ENCODE assay signal across 10 cellular contexts in the genomic region with DNA sequence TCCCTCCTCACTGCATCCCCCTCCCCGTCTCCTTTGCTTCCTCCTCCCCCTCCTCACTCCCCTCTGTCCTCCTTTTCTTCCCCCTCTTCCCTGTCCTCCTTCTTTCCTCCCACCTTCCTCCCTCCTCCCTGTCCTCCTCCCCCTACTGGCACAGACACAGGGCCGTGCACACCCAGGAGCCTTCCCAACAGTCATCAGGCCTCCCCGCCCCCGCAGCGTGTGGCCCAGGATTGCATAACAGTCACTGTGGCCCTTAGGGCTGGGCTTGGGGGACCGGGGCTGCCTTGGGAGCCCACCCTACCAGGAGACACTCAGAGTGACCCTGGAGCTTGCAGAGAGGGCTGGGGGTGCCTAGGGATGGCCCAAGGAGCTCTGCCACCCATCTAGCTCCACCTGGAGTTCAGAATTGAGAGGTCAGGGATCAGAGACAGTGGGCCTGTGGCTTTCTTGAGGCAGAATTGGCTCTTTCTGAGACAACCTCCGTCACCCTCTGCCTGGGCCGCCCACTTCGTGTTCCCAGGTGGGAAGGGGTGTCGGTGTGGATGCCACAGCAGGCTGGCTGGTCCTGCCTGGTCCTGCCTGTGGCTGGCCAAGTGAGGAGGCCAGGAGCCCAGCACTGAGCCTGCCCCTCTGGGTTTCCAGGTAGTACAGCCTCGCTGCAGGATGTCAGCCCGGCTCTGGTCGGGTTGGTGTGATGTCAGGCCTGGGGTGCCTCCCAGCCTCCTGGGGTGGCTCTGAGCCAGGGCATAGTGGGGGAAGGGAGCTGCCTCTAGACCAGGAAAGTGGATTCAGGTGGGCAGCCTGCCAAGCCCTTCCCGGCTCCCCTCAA. TPM values are rescaled to one million over a fixed set of nuclear protein-coding genes. Genes with fewer than 3 reads are reported as not detected.
DNase-seq lines count a peak whose midpoint lies in the region; ATAC-seq, FAIRE-seq and TF ChIP-seq lines count a peak whose summit lies in the region.
"Had no signal": no experiment of that assay in that cellular context is flagged by ENCODE, and none has a peak within 500 bp of the region (broad histone marks: within the 10 kb centered on the region; RNA-seq: fewer than 3 reads in every experiment).

No MANE protein-coding gene starts in this region.

- H3K9me3 ChIP-seq in K562 (replicated peaks; ENCODE audit: control insufficient read depth, insufficient read depth, low read depth, low read length) = no peaks in the 10 kb centered on the region

- H3K79me2 ChIP-seq in K562 (ENCODE audit: control insufficient read depth, insufficient read depth, low read length) = peaks cover 26% of the 10 kb centered on the region

- H3K4me3 ChIP-seq in K562 = peak overlapping the region; percentile 47
- H3K4me3 ChIP-seq: cardiac muscle cell had no signal

- peak; percentile 74 for FAIRE-seq in K562 (lab: Jason Lieb, UNC)
- FAIRE-seq: G401.6 had no signal

- peak overlapping the region; percentile 86 for H3K27ac ChIP-seq in K562 (ENCODE audit: extremely low read depth, low read depth, low read length)

- 15% methylated on average over 13 of the region's 14 CpGs for WGBS in K562 (ENCODE audit: insufficient coverage, low coverage, missing lambda C conversion rate)

- peak in 1 of 2 experiments; percentile 9; a peak in 1 of 4 replicates for TF ChIP-seq RAD21 in K562 (CRISPR knock-in tag; conservative IDR thresholded peaks at IDR 0.05 in 1 of 2, IDR thresholded peaks at IDR 0.05 in 1 of 2)

- no peak for TF ChIP-seq POLR2A in K562 (conservative IDR thresholded peaks at IDR 0.05)

- 0 out of 3 replicates have a peak, but pooled peaks have one; percentile 4 for TF ChIP-seq CTCF in GM12872 (IDR thresholded peaks at IDR 0.05; ENCODE audit: insufficient read depth, low read depth, low read length)
- peak in 2 of 3 experiments; percentile 20 to 27; a peak in 2 of 6 replicates for TF ChIP-seq CTCF in K562 (IDR thresholded peaks at IDR 0.05 in 2 of 3, conservative IDR thresholded peaks at IDR 0.05 in 1 of 3; ENCODE audit: insufficient read depth in 2 of 3, low read depth in 1 of 3, low read length in 3 of 3)

- CTCF ChIA-PET in K562 (lab: Yijun Ruan, JAX; ENCODE audit: low intra/inter-chr PET ratio) = interaction anchor here (0.7 kb wide), 1 partner anchor 78 kb away, joined by 3 read pairs; no protein-coding TSS in a partner anchor

- H3K36me3 ChIP-seq in K562 (ENCODE audit: control insufficient read depth, insufficient read depth, low read length) = peaks cover 13% of the 10 kb centered on the region; the same call in 1 of the 3 replicates
- H3K36me3 ChIP-seq: cardiac muscle cell had no signal

- no TSS peak for BruUV-seq in K562 (replicated peaks; lab: Mats Ljungman, UMichigan)

- H3K9me3 Mint-ChIP-seq in naive B cell = no peaks in the 10 kb centered on the region
- no peaks in the 10 kb centered on the region for H3K9me3 Mint-ChIP-seq in activated CD4-positive, alpha-beta T cell treated with anti-CD3 and anti-CD28 coated beads, Interleukin-2, amount 10 ng/mL, durations not matched to agents 24 days and 14 days

- H3K27me3 Mint-ChIP-seq in naive B cell = no peaks in the 10 kb centered on the region
- H3K27me3 Mint-ChIP-seq in activated CD4-positive, alpha-beta T cell treated with anti-CD3 and anti-CD28 coated beads, Interleukin-2, amount 10 ng/mL, durations not matched to agents 24 days and 14 days = no peaks in the 10 kb centered on the region

- H3K4me2 ChIP-seq in K562 (ENCODE audit: insufficient read depth, low read length) = peak overlapping the region; percentile 76

- DNase-seq in K562 (ENCODE audit: extremely low read depth in 1 of 4, low spot score in 3 of 4) = peak; percentile 65 to 82 (median 79)
- no peak for DNase-seq in naive B cell
- DNase-seq in activated CD4-positive, alpha-beta T cell treated with anti-CD3 and anti-CD28 coated beads, Interleukin-2, amount 10 ng/mL, durations not matched to agents 24 days and 14 days = no peak
- DNase-seq in SHP77 (lab: John Stamatoyannopoulos, UW) = no peak
- DNase-seq in T-helper 2 cell = no peak
- no peak for DNase-seq in cerebellar nuclear complex (lab: John Stamatoyannopoulos, UW)

- no peaks in the 10 kb centered on the region for H4K20me1 ChIP-seq in K562 (replicated peaks; ENCODE audit: control insufficient read depth, insufficient read depth, low read length)

- in situ Hi-C loops in K562 (cut with MboI) = no loop called here

- peaks cover 0 to 10% of the 10 kb centered on the region in 2 donors for H3K36me3 Mint-ChIP-seq in naive B cell
- H3K36me3 Mint-ChIP-seq in activated CD4-positive, alpha-beta T cell treated with anti-CD3 and anti-CD28 coated beads, Interleukin-2, amount 10 ng/mL, durations not matched to agents 24 days and 14 days (ENCODE audit: low read depth) = no peaks in the 10 kb centered on the region

- ATAC-seq in HG03175 (IDR thresholded peaks at IDR 0.05; ENCODE audit: unreplicated experiment) = peak; percentile 43
- ATAC-seq in K562 = peak; percentile 51
- peak; percentile 12 to 15 for ATAC-seq in naive B cell (ENCODE audit: low read depth in 2 of 2)

- POLR2A ChIA-PET in K562 (lab: Yijun Ruan, JAX) = interaction anchor here (0.6 to 1.3 kb wide), 11 partner anchors 8 to 1446 kb away, joined by 3 read pairs; no protein-coding TSS in a partner anchor

- no peaks in the 10 kb centered on the region for H3K27me3 ChIP-seq in K562 (ENCODE audit: control insufficient read depth in 2 of 2, insufficient read depth in 2 of 2, low read length in 2 of 2)
- H3K27me3 ChIP-seq: cardiac muscle cell had no signal

- TF ChIP-seq EP300 in K562 (IDR thresholded peaks at IDR 0.05; ENCODE audit: low read length) = peak; percentile 31; the same call in 1 of the 2 replicates

- H3K4me3 Mint-ChIP-seq in naive B cell = peak overlapping the region in 1 of 8 donors; percentile 96
- no peak overlapping the region for H3K4me3 Mint-ChIP-seq in activated CD4-positive, alpha-beta T cell treated with anti-CD3 and anti-CD28 coated beads, Interleukin-2, amount 10 ng/mL, durations not matched to agents 24 days and 14 days

- intact Hi-C loops in K562 (cut with micrococcal nuclease) = loop anchor here (10.0 kb wide), 1 partner anchor 238 kb away; no protein-coding TSS in a partner anchor
- intact Hi-C loops in activated CD4-positive, alpha-beta T cell treated with anti-CD3 and anti-CD28 coated beads, Interleukin-2, amount 10 ng/mL, durations not matched to agents 24 days and 14 days (cut with micrococcal nuclease) = no loop called here

- peak overlapping the region in 3 of 6 donors; percentile 59 to 100 (median 84) for H3K27ac Mint-ChIP-seq in naive B cell
- H3K27ac Mint-ChIP-seq in activated CD4-positive, alpha-beta T cell treated with anti-CD3 and anti-CD28 coated beads, Interleukin-2, amount 10 ng/mL, durations not matched to agents 24 days and 14 days = no peak overlapping the region

- H2AFZ ChIP-seq in K562 (ENCODE audit: low read depth, low read length) = peak overlapping the region; percentile 68

- peak overlapping the region; percentile 82 to 93 for H3K9ac ChIP-seq in K562 (ENCODE audit: insufficient read depth in 1 of 2, low read depth in 2 of 2, low read length in 2 of 2)

- no peaks in the 10 kb centered on the region for H3K9me1 ChIP-seq in K562 (ENCODE audit: control insufficient read depth, insufficient read depth, low read length)

- peaks cover 41 to 51% (median 51%) of the 10 kb centered on the region in 3 donors for H3K4me1 Mint-ChIP-seq in naive B cell
- H3K4me1 Mint-ChIP-seq in activated CD4-positive, alpha-beta T cell treated with anti-CD3 and anti-CD28 coated beads, Interleukin-2, amount 10 ng/mL, durations not matched to agents 24 days and 14 days = peaks cover 9% of the 10 kb centered on the region

- peaks cover 37 to 51% of the 10 kb centered on the region in 2 experiments for H3K4me1 ChIP-seq in K562 (replicated peaks in 1 of 2; ENCODE audit: control insufficient read depth in 2 of 2, insufficient read depth in 2 of 2, low read length in 2 of 2)

RNA-seq across cellular contexts. Expression of gene SPI1, which starts 1.6 kb away (rescaled TPM):
- 12.0 and 16.1 TPM in 2 replicates for total RNA-seq in K562 (2011; cell fraction: chromatin; rRNA removed; ENCODE audit: low replicate concordance)
- 11.0 and 11.2 TPM in 2 replicates for total RNA-seq in K562 (2011; cell fraction: nucleolus; rRNA removed)
- 18.0 and 31.5 TPM in 2 replicates for total RNA-seq in K562 (2011; cell fraction: nucleoplasm; rRNA removed)
- 23.4 and 32.6 TPM in 2 replicates for total RNA-seq in K562 (2014; rRNA removed)
- total RNA-seq in K562 (2014; rRNA removed; fragmentation: Illumina TruSeq; extraction: Trizol) = 2.8 and 3.2 TPM in 2 replicates
- total RNA-seq in K562 (2015; rRNA removed; fragmentation: Illumina TruSeq; extraction: Trizol) = 10.3 and 12.5 TPM in 2 replicates
- total RNA-seq in K562 (2021) = 30.7 and 33.7 TPM in 2 replicates
- polyA plus RNA-seq in K562 (2011; rRNA removed) = 8.6 and 28.6 TPM in 2 replicates
- 28.0 and 35.1 TPM in 2 replicates for polyA plus RNA-seq in K562 (2011; cell fraction: cytosol; rRNA removed)
- polyA plus RNA-seq in K562 (2011; cell fraction: nucleus; rRNA removed) = 24.3 and 25.6 TPM in 2 replicates
- 20.6 and 54.3 TPM in 2 replicates for polyA plus RNA-seq in K562 (2012)
- polyA plus RNA-seq in K562 (2014; fragmentation: Illumina TruSeq; extraction: Trizol) = 16.0 and 32.1 TPM in 2 replicates
- polyA plus RNA-seq in K562 (2014; fragmentation: Nextera tagmentation; extraction: Ambion mirVana) = under 1 TPM; 0.10 to 0.11 TPM
- 16.2 and 21.9 TPM in 2 replicates for polyA plus RNA-seq in K562 (2014; rRNA removed)
- polyA minus RNA-seq in K562 (2011; rRNA and poly(A)+ RNA removed) = 21.0 and 25.6 TPM in 2 replicates
- polyA minus RNA-seq in K562 (2011; cell fraction: cytosol; rRNA and poly(A)+ RNA removed) = 22.7 and 32.9 TPM in 2 replicates
- 6.5 and 12.0 TPM in 2 replicates for polyA minus RNA-seq in K562 (2011; cell fraction: nucleus; rRNA and poly(A)+ RNA removed)
- polyA plus RNA-seq in naive B cell (ENCODE audit: low read depth in 6 of 6) = 10 to 100 TPM; 42.8 to 74.6 (median 51.7) TPM
- total RNA-seq in activated CD4-positive, alpha-beta T cell treated with anti-CD3 and anti-CD28 coated beads, Interleukin-2, amount 10 ng/mL, durations not matched to agents 24 days and 14 days = not detected in 2 replicates
- total RNA-seq: cardiac muscle cell had no signal

RNA-seq across cellular contexts. Expression of gene MYBPC3, which starts 24.3 kb away (rescaled TPM):
- 0.12 TPM in 1 of 2 replicates, not detected in the other for total RNA-seq in K562 (2011; cell fraction: chromatin; rRNA removed; ENCODE audit: low replicate concordance)
- 0.13 TPM in 1 of 2 replicates, not detected in the other for total RNA-seq in K562 (2011; cell fraction: nucleolus; rRNA removed)
- 0.07 TPM in 1 of 2 replicates, not detected in the other for total RNA-seq in K562 (2011; cell fraction: nucleoplasm; rRNA removed)
- total RNA-seq in K562 (2014; rRNA removed) (not detected in 2 replicates), K562 (2014; rRNA removed; fragmentation: Illumina TruSeq; extraction: Trizol) (not detected in 2 replicates), K562 (2015; rRNA removed; fragmentation: Illumina TruSeq; extraction: Trizol) (not detected in 2 replicates), K562 (2021) (not detected in 2 replicates)
- polyA plus RNA-seq in K562 (2011; rRNA removed) (0.07 TPM in 1 of 2 replicates, not detected in the other), K562 (2014; fragmentation: Illumina TruSeq; extraction: Trizol) (not detected in 2 replicates), K562 (2014; fragmentation: Nextera tagmentation; extraction: Ambion mirVana) (not detected), K562 (2014; rRNA removed) (0.01 TPM in 1 of 2 replicates, not detected in the other), naive B cell (ENCODE audit: low read depth in 6 of 6) (not detected)
- polyA plus RNA-seq in K562 (2011; cell fraction: cytosol; rRNA removed) = 0.03 and 0.04 TPM in 2 replicates
- 0.13 and 0.31 TPM in 2 replicates for polyA plus RNA-seq in K562 (2011; cell fraction: nucleus; rRNA removed)
- 0.06 TPM in 1 of 2 replicates, not detected in the other for polyA plus RNA-seq in K562 (2012)
- polyA minus RNA-seq in K562 (2011; rRNA and poly(A)+ RNA removed) = not detected in 2 replicates
- polyA minus RNA-seq in K562 (2011; cell fraction: cytosol; rRNA and poly(A)+ RNA removed) = not detected in 2 replicates
- not detected in 2 replicates for polyA minus RNA-seq in K562 (2011; cell fraction: nucleus; rRNA and poly(A)+ RNA removed)
- total RNA-seq in activated CD4-positive, alpha-beta T cell treated with anti-CD3 and anti-CD28 coated beads, Interleukin-2, amount 10 ng/mL, durations not matched to agents 24 days and 14 days = not detected in 2 replicates

RNA-seq across cellular contexts. Expression of gene SLC39A13, which starts 31.6 kb away (rescaled TPM):
- total RNA-seq in K562 (2011; cell fraction: chromatin; rRNA removed; ENCODE audit: low replicate concordance) = 14.7 and 58.9 TPM in 2 replicates
- total RNA-seq in K562 (2011; cell fraction: nucleolus; rRNA removed) = 52.1 and 58.4 TPM in 2 replicates
- total RNA-seq in K562 (2011; cell fraction: nucleoplasm; rRNA removed) = 29.8 and 30.5 TPM in 2 replicates
- total RNA-seq in K562 (2014; rRNA removed) = 9.5 and 14.0 TPM in 2 replicates
- 0.61 and 1.3 TPM in 2 replicates for total RNA-seq in K562 (2014; rRNA removed; fragmentation: Illumina TruSeq; extraction: Trizol)
- 3.2 TPM in 2 replicates for total RNA-seq in K562 (2015; rRNA removed; fragmentation: Illumina TruSeq; extraction: Trizol)
- total RNA-seq in K562 (2021) = 10.9 TPM in 2 replicates
- polyA plus RNA-seq in K562 (2011; rRNA removed) = 6.7 and 10.2 TPM in 2 replicates
- 11.1 and 20.7 TPM in 2 replicates for polyA plus RNA-seq in K562 (2011; cell fraction: cytosol; rRNA removed)
- 75.5 and 90.8 TPM in 2 replicates for polyA plus RNA-seq in K562 (2011; cell fraction: nucleus; rRNA removed)
- 7.4 and 23.7 TPM in 2 replicates for polyA plus RNA-seq in K562 (2012)
- 2.8 and 7.3 TPM in 2 replicates for polyA plus RNA-seq in K562 (2014; fragmentation: Illumina TruSeq; extraction: Trizol)
- polyA plus RNA-seq in K562 (2014; fragmentation: Nextera tagmentation; extraction: Ambion mirVana) = under 1 TPM; 0.17 to 0.24 TPM
- polyA plus RNA-seq in K562 (2014; rRNA removed) = 14.4 and 15.9 TPM in 2 replicates
- polyA minus RNA-seq in K562 (2011; rRNA and poly(A)+ RNA removed) = 1.3 and 1.6 TPM in 2 replicates
- polyA minus RNA-seq in K562 (2011; cell fraction: cytosol; rRNA and poly(A)+ RNA removed) = 3.2 and 7.4 TPM in 2 replicates
- polyA minus RNA-seq in K562 (2011; cell fraction: nucleus; rRNA and poly(A)+ RNA removed) = 10.1 and 12.0 TPM in 2 replicates
- 10 to 100 TPM in 5 of 6 donors, 1 to 10 TPM in 1; 7.5 to 21.9 (median 17.2) TPM for polyA plus RNA-seq in naive B cell (ENCODE audit: low read depth in 6 of 6)
- total RNA-seq in activated CD4-positive, alpha-beta T cell treated with anti-CD3 and anti-CD28 coated beads, Interleukin-2, amount 10 ng/mL, durations not matched to agents 24 days and 14 days = 13.2 and 13.3 TPM in 2 replicates

RNA-seq across cellular contexts. Expression of gene PSMC3, which starts 49.5 kb away (rescaled TPM):
- total RNA-seq in K562 (2011; cell fraction: chromatin; rRNA removed; ENCODE audit: low replicate concordance) = 145 and 204 TPM in 2 replicates
- 116 and 126 TPM in 2 replicates for total RNA-seq in K562 (2011; cell fraction: nucleolus; rRNA removed)
- 96.6 and 141 TPM in 2 replicates for total RNA-seq in K562 (2011; cell fraction: nucleoplasm; rRNA removed)
- total RNA-seq in K562 (2014; rRNA removed) (222 and 237 TPM in 2 replicates), K562 (2014; rRNA removed; fragmentation: Illumina TruSeq; extraction: Trizol) (311 and 382 TPM in 2 replicates), K562 (2015; rRNA removed; fragmentation: Illumina TruSeq; extraction: Trizol) (292 and 301 TPM in 2 replicates), K562 (2021) (189 and 211 TPM in 2 replicates)
- polyA plus RNA-seq in K562 (2011; rRNA removed) (126 and 240 TPM in 2 replicates), K562 (2014; fragmentation: Illumina TruSeq; extraction: Trizol) (324 and 393 TPM in 2 replicates), K562 (2014; fragmentation: Nextera tagmentation; extraction: Ambion mirVana) (10 to 100 TPM; 44.3 to 98.5 TPM), K562 (2014; rRNA removed) (262 and 265 TPM in 2 replicates), naive B cell (ENCODE audit: low read depth in 6 of 6) (100 to 1,000 TPM in 2 of 6 donors, 10 to 100 TPM in 4; 78.6 to 109 (median 95.1) TPM)
- polyA plus RNA-seq in K562 (2011; cell fraction: cytosol; rRNA removed) = 134 and 180 TPM in 2 replicates
- polyA plus RNA-seq in K562 (2011; cell fraction: nucleus; rRNA removed) = 72.2 and 75.9 TPM in 2 replicates
- polyA plus RNA-seq in K562 (2012) = 229 and 337 TPM in 2 replicates
- polyA minus RNA-seq in K562 (2011; rRNA and poly(A)+ RNA removed) = 357 and 499 TPM in 2 replicates
- 72.6 and 83.1 TPM in 2 replicates for polyA minus RNA-seq in K562 (2011; cell fraction: cytosol; rRNA and poly(A)+ RNA removed)
- 50.2 and 64.0 TPM in 2 replicates for polyA minus RNA-seq in K562 (2011; cell fraction: nucleus; rRNA and poly(A)+ RNA removed)
- total RNA-seq in activated CD4-positive, alpha-beta T cell treated with anti-CD3 and anti-CD28 coated beads, Interleukin-2, amount 10 ng/mL, durations not matched to agents 24 days and 14 days = 230 and 234 TPM in 2 replicates

Comparison
In these comparisons a context has a peak if more than half of its experiments do, and no peak if none do; other contexts are left out.
1. DNase-seq: peak in K562 (4 of 4); none in naive B cell (single experiment), activated CD4-positive, alpha-beta T cell treated with anti-CD3 and anti-CD28 coated beads, Interleukin-2, amount 10 ng/mL, durations not matched to agents 24 days and 14 days (single experiment), SHP77 (0 of 2), T-helper 2 cell (0 of 5) and cerebellar nuclear complex (0 of 2).
2. Peak in every context shown above with its lines, with median percentiles within 50 percentile points of each other: ATAC-seq.